In genomic region chr6:6008648-6009421, GRCh38 we compare ENCODE assay signal across 1 cellular context.
A peak's percentile ranks its signal among the peaks of the same experiment; 100 is the strongest.
TF ChIP-seq lines count a peak whose summit lies in the region.

No MANE protein-coding gene starts in this region.

TF ChIP-seq in HEK293, 187 proteins besides CTCF, POLR2A, EP300 and RAD21 (continued from another document and continues in another):
- TF ChIP-seq ZBTB44 (tag by site-specific recombination; IDR thresholded peaks at IDR 0.05) (0 out of 2 replicates have a peak, but pooled peaks have one; percentile 5), ZNF10 (tag by site-specific recombination; IDR thresholded peaks at IDR 0.05) (no peak), ZNF433 (tag by site-specific recombination; IDR thresholded peaks at IDR 0.05; ENCODE audit: low read depth) (no peak), KLF1 (tag by site-specific recombination; IDR thresholded peaks at IDR 0.05) (peak; percentile 63), ZNF24 (tag by site-specific recombination; IDR thresholded peaks at IDR 0.05) (peak; percentile 49; the same call in 1 of the 2 replicates), ZBTB26 (tag by site-specific recombination; optimal IDR thresholded peaks at IDR 0.05) (peak; percentile 75), ZNF626 (tag by site-specific recombination; IDR thresholded peaks at IDR 0.05) (no peak), ZNF692 (tag by site-specific recombination; IDR thresholded peaks at IDR 0.05) (peak; percentile 37; the same call in 1 of the 2 replicates), HOXD13 (CRISPR knock-in tag; IDR thresholded peaks at IDR 0.05; ENCODE audit: borderline replicate concordance) (no peak), SP7 (tag by site-specific recombination; IDR thresholded peaks at IDR 0.05) (0 out of 2 replicates have a peak, but pooled peaks have one; percentile 36), ZNF423 (tag by site-specific recombination; IDR thresholded peaks at IDR 0.05) (peak; percentile 34; the same call in 1 of the 2 replicates), ZNF292 (tag by site-specific recombination; IDR thresholded peaks at IDR 0.05; ENCODE audit: borderline replicate concordance, low read depth) (no peak), SCRT2 (tag by site-specific recombination; IDR thresholded peaks at IDR 0.05) (no peak), KLF16 (tag by site-specific recombination; IDR thresholded peaks at IDR 0.05) (0 out of 2 replicates have a peak, but pooled peaks have one; percentile 24), ZXDB (tag by site-specific recombination; IDR thresholded peaks at IDR 0.05) (peak; percentile 100), GLIS1 (tag by site-specific recombination; IDR thresholded peaks at IDR 0.05) (peak; percentile 79), ZNF639 (tag by site-specific recombination; IDR thresholded peaks at IDR 0.05) (no peak), MYNN (tag by site-specific recombination; IDR thresholded peaks at IDR 0.05; ENCODE audit: borderline replicate concordance) (no peak), KLF9 (tag by site-specific recombination; IDR thresholded peaks at IDR 0.05; ENCODE audit: low read depth) (peak; percentile 78), ZNF610 (tag by site-specific recombination; IDR thresholded peaks at IDR 0.05; ENCODE audit: borderline replicate concordance) (no peak), ATF2 (tag by site-specific recombination; IDR thresholded peaks at IDR 0.05; ENCODE audit: low read depth) (peak; percentile 75; the same call in 1 of the 2 replicates), ZNF202 (tag by site-specific recombination; IDR thresholded peaks at IDR 0.05; ENCODE audit: borderline replicate concordance) (no peak), ZBTB48 (tag by site-specific recombination; IDR thresholded peaks at IDR 0.05) (no peak), KLF10 (tag by site-specific recombination; IDR thresholded peaks at IDR 0.05) (peak; percentile 100), OSR2 (tag by site-specific recombination; IDR thresholded peaks at IDR 0.05) (peak; percentile 25; the same call in 1 of the 2 replicates), ZEB2 (tag by site-specific recombination; IDR thresholded peaks at IDR 0.05) (peak; percentile 56), KLF17 (tag by site-specific recombination; IDR thresholded peaks at IDR 0.05) (no peak), ZBTB7A (tag by site-specific recombination; IDR thresholded peaks at IDR 0.05; ENCODE audit: low read depth) (no peak), ZNF707 (tag by site-specific recombination; IDR thresholded peaks at IDR 0.05) (no peak), WT1 (tag by site-specific recombination; IDR thresholded peaks at IDR 0.05) (no peak; the same call in 1 of the 2 replicates), ZNF837 (tag by site-specific recombination; IDR thresholded peaks at IDR 0.05) (no peak), ZBTB8A (tag by site-specific recombination; IDR thresholded peaks at IDR 0.05) (peak; percentile 20; the same call in 1 of the 2 replicates), BCL6B (tag by site-specific recombination; IDR thresholded peaks at IDR 0.05) (no peak), ZNF561 (tag by site-specific recombination; IDR thresholded peaks at IDR 0.05; ENCODE audit: borderline replicate concordance) (no peak), ZNF510 (tag by site-specific recombination; IDR thresholded peaks at IDR 0.05; ENCODE audit: insufficient replicate concordance) (no peak), ZNF169 (tag by site-specific recombination; IDR thresholded peaks at IDR 0.05) (no peak), REPIN1 (tag by site-specific recombination; IDR thresholded peaks at IDR 0.05; ENCODE audit: low read depth) (no peak), ZIC2 (tag by site-specific recombination; IDR thresholded peaks at IDR 0.05) (peak; percentile 58; the same call in 1 of the 2 replicates), ZNF514 (tag by site-specific recombination; IDR thresholded peaks at IDR 0.05) (no peak), ZSCAN30 (tag by site-specific recombination; IDR thresholded peaks at IDR 0.05) (peak; percentile 11; the same call in 1 of the 2 replicates), ZBTB11 (tag by site-specific recombination; conservative IDR thresholded peaks at IDR 0.05; ENCODE audit: low read depth) (peak; percentile 94), ZNF785 (tag by site-specific recombination; IDR thresholded peaks at IDR 0.05) (peak; percentile 81), GLIS2 (tag by site-specific recombination; IDR thresholded peaks at IDR 0.05) (peak; percentile 88), ZNF621 (tag by site-specific recombination; IDR thresholded peaks at IDR 0.05) (no peak), ZBTB17 (tag by site-specific recombination; IDR thresholded peaks at IDR 0.05) (peak; percentile 88), YY1 (tag by site-specific recombination; IDR thresholded peaks at IDR 0.05) (no peak), ZNF558 (tag by site-specific recombination; IDR thresholded peaks at IDR 0.05) (no peak), ZNF274 (IDR thresholded peaks at IDR 0.05; ENCODE audit: low read length) (no peak), ZNF274 (tag by site-specific recombination; IDR thresholded peaks at IDR 0.05; ENCODE audit: borderline replicate concordance) (no peak), EGR2 (tag by site-specific recombination; IDR thresholded peaks at IDR 0.05; ENCODE audit: low read depth) (no peak; the same call in 1 of the 2 replicates), ZNF398 (tag by site-specific recombination; IDR thresholded peaks at IDR 0.05) (peak; percentile 38; the same call in 1 of the 2 replicates), KLF8 (tag by site-specific recombination; IDR thresholded peaks at IDR 0.05) (peak; percentile 78)
